1 cellular context compared by ENCODE assay signal in genomic region chr17:65594585-65594940, GRCh38.
TF ChIP-seq lines count a peak whose summit lies in the region.

No MANE protein-coding gene starts in this region.

TF ChIP-seq in H1, 55 proteins besides CTCF, POLR2A, EP300 and RAD21:
- TF ChIP-seq ASH2L (IDR thresholded peaks at IDR 0.05; ENCODE audit: low read length) (no peak), CHD7 (IDR thresholded peaks at IDR 0.05; ENCODE audit: insufficient replicate concordance, low read length) (no peak), BRCA1 (IDR thresholded peaks at IDR 0.05; ENCODE audit: low read depth, low read length) (no peak), HDAC2 (IDR thresholded peaks at IDR 0.05; ENCODE audit: borderline replicate concordance in 1 of 2, low read depth in 2 of 2, low read length in 2 of 2) (no peak), NANOG (IDR thresholded peaks at IDR 0.05; ENCODE audit: insufficient read depth, low read depth, low read length, poor library complexity, severe bottlenecking) (no peak), SAP30 (IDR thresholded peaks at IDR 0.05; ENCODE audit: insufficient read depth, insufficient replicate concordance, low read length) (no peak), KDM1A (IDR thresholded peaks at IDR 0.05; ENCODE audit: borderline replicate concordance, low read length) (no peak), POU5F1 (IDR thresholded peaks at IDR 0.05; ENCODE audit: low read depth, low read length) (no peak), JUND (IDR thresholded peaks at IDR 0.05; ENCODE audit: low read length) (no peak), CHD2 (IDR thresholded peaks at IDR 0.05; ENCODE audit: low read length) (no peak), RFX5 (IDR thresholded peaks at IDR 0.05; ENCODE audit: borderline replicate concordance, low read depth, low read length) (no peak), KDM5A (IDR thresholded peaks at IDR 0.05; ENCODE audit: low read length) (no peak), BACH1 (IDR thresholded peaks at IDR 0.05; ENCODE audit: low read length) (no peak), MAX (IDR thresholded peaks at IDR 0.05) (no peak), ZNF274 (IDR thresholded peaks at IDR 0.05; ENCODE audit: borderline replicate concordance, extremely low read depth, low read length) (no peak), CEBPB (IDR thresholded peaks at IDR 0.05; ENCODE audit: low read depth, low read length) (no peak)
- TF ChIP-seq, protein P1, sequence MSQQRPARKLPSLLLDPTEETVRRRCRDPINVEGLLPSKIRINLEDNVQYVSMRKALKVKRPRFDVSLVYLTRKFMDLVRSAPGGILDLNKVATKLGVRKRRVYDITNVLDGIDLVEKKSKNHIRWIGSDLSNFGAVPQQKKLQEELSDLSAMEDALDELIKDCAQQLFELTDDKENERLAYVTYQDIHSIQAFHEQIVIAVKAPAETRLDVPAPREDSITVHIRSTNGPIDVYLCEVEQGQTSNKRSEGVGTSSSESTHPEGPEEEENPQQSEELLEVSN (IDR thresholded peaks at IDR 0.05): no peak
- TF ChIP-seq, protein P2, sequence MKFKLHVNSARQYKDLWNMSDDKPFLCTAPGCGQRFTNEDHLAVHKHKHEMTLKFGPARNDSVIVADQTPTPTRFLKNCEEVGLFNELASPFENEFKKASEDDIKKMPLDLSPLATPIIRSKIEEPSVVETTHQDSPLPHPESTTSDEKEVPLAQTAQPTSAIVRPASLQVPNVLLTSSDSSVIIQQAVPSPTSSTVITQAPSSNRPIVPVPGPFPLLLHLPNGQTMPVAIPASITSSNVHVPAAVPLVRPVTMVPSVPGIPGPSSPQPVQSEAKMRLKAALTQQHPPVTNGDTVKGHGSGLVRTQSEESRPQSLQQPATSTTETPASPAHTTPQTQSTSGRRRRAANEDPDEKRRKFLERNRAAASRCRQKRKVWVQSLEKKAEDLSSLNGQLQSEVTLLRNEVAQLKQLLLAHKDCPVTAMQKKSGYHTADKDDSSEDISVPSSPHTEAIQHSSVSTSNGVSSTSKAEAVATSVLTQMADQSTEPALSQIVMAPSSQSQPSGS (IDR thresholded peaks at IDR 0.05; ENCODE audit: low read length): no peak
- TF ChIP-seq, protein P3, sequence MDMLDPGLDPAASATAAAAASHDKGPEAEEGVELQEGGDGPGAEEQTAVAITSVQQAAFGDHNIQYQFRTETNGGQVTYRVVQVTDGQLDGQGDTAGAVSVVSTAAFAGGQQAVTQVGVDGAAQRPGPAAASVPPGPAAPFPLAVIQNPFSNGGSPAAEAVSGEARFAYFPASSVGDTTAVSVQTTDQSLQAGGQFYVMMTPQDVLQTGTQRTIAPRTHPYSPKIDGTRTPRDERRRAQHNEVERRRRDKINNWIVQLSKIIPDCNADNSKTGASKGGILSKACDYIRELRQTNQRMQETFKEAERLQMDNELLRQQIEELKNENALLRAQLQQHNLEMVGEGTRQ (IDR thresholded peaks at IDR 0.05; ENCODE audit: low read length): no peak
